Comparison of ENCODE assay signal across 8 cellular contexts in genomic region chr19:4327252-4327876, GRCh38. TPM values are rescaled to one million over a fixed set of nuclear protein-coding genes. Genes with fewer than 3 reads are reported as not detected.
DNase-seq lines count a peak whose midpoint lies in the region; FAIRE-seq and TF ChIP-seq lines count a peak whose summit lies in the region.

No MANE protein-coding gene starts in this region.

- DNase-seq in GM12891 (ENCODE audit: insufficient read length, low spot score), result no peak
- DNase-seq in NOMO-1 treated with DMSO at 0.1 percent for 48 hours (lab: John Stamatoyannopoulos, UW; ENCODE audit: unreplicated experiment), result peak; percentile 71
- DNase-seq in activated T-helper 1 cell treated with anti-CD3 and anti-CD28 coated beads, Interleukin-12 subunit alpha, Interleukin-12 subunit beta, Interleukin-2, Interleukin-4 antibody, amounts not matched to agents 30 ng/mL and 10 ng/mL and 1 ng/mL, durations not matched to agents 14 hours and 24 hours and 36 hours (ENCODE audit: low spot score), result peak; percentile 59
- DNase-seq in globus pallidus (ENCODE audit: low spot score), result peak; percentile 12
- peak; percentile 39 to 96 (median 68) for DNase-seq in posterior cingulate gyrus
- DNase-seq in ureter (ENCODE audit: low spot score), result peak; percentile 85
- DNase-seq in NCI-H748 (lab: John Stamatoyannopoulos, UW; ENCODE audit: unreplicated experiment), result no peak
- DNase-seq in NCI-H510A treated with DMSO at 0.1 percent for 48 hours (lab: John Stamatoyannopoulos, UW), result no peak

- H3K4me3 Mint-ChIP-seq in activated T-helper 1 cell treated with anti-CD3 and anti-CD28 coated beads, Interleukin-12 subunit alpha, Interleukin-12 subunit beta, Interleukin-2, Interleukin-4 antibody, amounts not matched to agents 30 ng/mL and 10 ng/mL and 1 ng/mL, durations not matched to agents 14 hours and 24 hours and 36 hours, result peak overlapping the region; percentile 84

- peak; percentile 58 for FAIRE-seq in GM12891 (lab: Jason Lieb, UNC)

- H3K4me1 Mint-ChIP-seq in activated T-helper 1 cell treated with anti-CD3 and anti-CD28 coated beads, Interleukin-12 subunit alpha, Interleukin-12 subunit beta, Interleukin-2, Interleukin-4 antibody, amounts not matched to agents 30 ng/mL and 10 ng/mL and 1 ng/mL, durations not matched to agents 14 hours and 24 hours and 36 hours (ENCODE audit: low read depth), result peaks cover 15% of the 10 kb centered on the region

- H3K27ac Mint-ChIP-seq in activated T-helper 1 cell treated with anti-CD3 and anti-CD28 coated beads, Interleukin-12 subunit alpha, Interleukin-12 subunit beta, Interleukin-2, Interleukin-4 antibody, amounts not matched to agents 30 ng/mL and 10 ng/mL and 1 ng/mL, durations not matched to agents 14 hours and 24 hours and 36 hours, result peak overlapping the region; percentile 82

- peaks cover 5% of the 10 kb centered on the region for H3K36me3 Mint-ChIP-seq in activated T-helper 1 cell treated with anti-CD3 and anti-CD28 coated beads, Interleukin-12 subunit alpha, Interleukin-12 subunit beta, Interleukin-2, Interleukin-4 antibody, amounts not matched to agents 30 ng/mL and 10 ng/mL and 1 ng/mL, durations not matched to agents 14 hours and 24 hours and 36 hours (ENCODE audit: low read depth)

- TF ChIP-seq POLR2A in GM12891 (IDR thresholded peaks at IDR 0.05; ENCODE audit: low read depth, low read length), result no peak

- peaks cover 9% of the 10 kb centered on the region for H3K27me3 Mint-ChIP-seq in activated T-helper 1 cell treated with anti-CD3 and anti-CD28 coated beads, Interleukin-12 subunit alpha, Interleukin-12 subunit beta, Interleukin-2, Interleukin-4 antibody, amounts not matched to agents 30 ng/mL and 10 ng/mL and 1 ng/mL, durations not matched to agents 14 hours and 24 hours and 36 hours (ENCODE audit: insufficient read depth)

- H3K9me3 Mint-ChIP-seq in activated T-helper 1 cell treated with anti-CD3 and anti-CD28 coated beads, Interleukin-12 subunit alpha, Interleukin-12 subunit beta, Interleukin-2, Interleukin-4 antibody, amounts not matched to agents 30 ng/mL and 10 ng/mL and 1 ng/mL, durations not matched to agents 14 hours and 24 hours and 36 hours, result no peaks in the 10 kb centered on the region

- intact Hi-C loops in activated T-helper 1 cell treated with anti-CD3 and anti-CD28 coated beads, Interleukin-12 subunit alpha, Interleukin-12 subunit beta, Interleukin-2, Interleukin-4 antibody, amounts not matched to agents 30 ng/mL and 10 ng/mL and 1 ng/mL, durations not matched to agents 14 hours and 24 hours and 36 hours (cut with micrococcal nuclease), result no loop called here
- intact Hi-C loops in posterior cingulate gyrus (cut with DNase I), result loop anchor here (10.0 kb wide), 1 partner anchor 63 kb away; no protein-coding TSS in a partner anchor

TF ChIP-seq in GM12891, 5 proteins besides CTCF, POLR2A, EP300 and RAD21:
- TF ChIP-seq POU2F2 (IDR thresholded peaks at IDR 0.05; ENCODE audit: low read depth, low read length), result no peak
- no peak for TF ChIP-seq SPI1 (IDR thresholded peaks at IDR 0.05; ENCODE audit: low read depth, low read length)
- no peak for TF ChIP-seq POLR2AphosphoS5 (IDR thresholded peaks at IDR 0.05; ENCODE audit: low read depth, low read length)
- TF ChIP-seq TAF1 (IDR thresholded peaks at IDR 0.05; ENCODE audit: low read depth, low read length), result no peak
- TF ChIP-seq PAX5 (IDR thresholded peaks at IDR 0.05; ENCODE audit: insufficient read depth, low read length, severe bottlenecking), result no peak
TF ChIP-seq in GM12891: peak in this region for 0.

RNA-seq across cellular contexts. Expression of gene STAP2, which starts 11.3 kb away (rescaled TPM):
- 6.7 TPM for polyA plus RNA-seq in GM12891 (2012; ENCODE audit: low read depth, missing spikeins)
- total RNA-seq in activated T-helper 1 cell treated with anti-CD3 and anti-CD28 coated beads, Interleukin-12 subunit alpha, Interleukin-12 subunit beta, Interleukin-2, Interleukin-4 antibody, amounts not matched to agents 30 ng/mL and 10 ng/mL and 1 ng/mL, durations not matched to agents 14 hours and 24 hours and 36 hours, result 12.9 and 15.0 TPM in 2 replicates
- total RNA-seq in ureter, result 66.8 TPM

RNA-seq across cellular contexts. Expression of gene MPND, which starts 16.0 kb away (rescaled TPM):
- polyA plus RNA-seq in GM12891 (2012; ENCODE audit: low read depth, missing spikeins), result 14.6 TPM
- total RNA-seq in activated T-helper 1 cell treated with anti-CD3 and anti-CD28 coated beads, Interleukin-12 subunit alpha, Interleukin-12 subunit beta, Interleukin-2, Interleukin-4 antibody, amounts not matched to agents 30 ng/mL and 10 ng/mL and 1 ng/mL, durations not matched to agents 14 hours and 24 hours and 36 hours, result 15.7 and 19.3 TPM in 2 replicates
- total RNA-seq in ureter, result 30.6 TPM

RNA-seq across cellular contexts. Expression of gene FSD1, which starts 23.0 kb away (rescaled TPM):
- 0.87 TPM for polyA plus RNA-seq in GM12891 (2012; ENCODE audit: low read depth, missing spikeins)
- total RNA-seq in activated T-helper 1 cell treated with anti-CD3 and anti-CD28 coated beads, Interleukin-12 subunit alpha, Interleukin-12 subunit beta, Interleukin-2, Interleukin-4 antibody, amounts not matched to agents 30 ng/mL and 10 ng/mL and 1 ng/mL, durations not matched to agents 14 hours and 24 hours and 36 hours, result 39.1 and 46.5 TPM in 2 replicates
- total RNA-seq in ureter, result not detected

RNA-seq across cellular contexts. Expression of gene TMIGD2, which starts 25.2 kb away (rescaled TPM):
- 0.95 TPM for polyA plus RNA-seq in GM12891 (2012; ENCODE audit: low read depth, missing spikeins)
- total RNA-seq in activated T-helper 1 cell treated with anti-CD3 and anti-CD28 coated beads, Interleukin-12 subunit alpha, Interleukin-12 subunit beta, Interleukin-2, Interleukin-4 antibody, amounts not matched to agents 30 ng/mL and 10 ng/mL and 1 ng/mL, durations not matched to agents 14 hours and 24 hours and 36 hours, result 11.0 and 13.2 TPM in 2 replicates
- total RNA-seq in ureter, result 1.2 TPM

RNA-seq across cellular contexts. Expression of gene SHD, which starts 48.3 kb away (rescaled TPM):
- polyA plus RNA-seq in GM12891 (2012; ENCODE audit: low read depth, missing spikeins), result not detected
- not detected in 2 replicates for total RNA-seq in activated T-helper 1 cell treated with anti-CD3 and anti-CD28 coated beads, Interleukin-12 subunit alpha, Interleukin-12 subunit beta, Interleukin-2, Interleukin-4 antibody, amounts not matched to agents 30 ng/mL and 10 ng/mL and 1 ng/mL, durations not matched to agents 14 hours and 24 hours and 36 hours
- not detected for total RNA-seq in ureter

Comparison
In these comparisons a context has a peak if more than half of its experiments do, and no peak if none do; other contexts are left out.
1. DNase-seq: peak in NOMO-1 treated with DMSO at 0.1 percent for 48 hours (single experiment), activated T-helper 1 cell treated with anti-CD3 and anti-CD28 coated beads, Interleukin-12 subunit alpha, Interleukin-12 subunit beta, Interleukin-2, Interleukin-4 antibody, amounts not matched to agents 30 ng/mL and 10 ng/mL and 1 ng/mL, durations not matched to agents 14 hours and 24 hours and 36 hours (single experiment), globus pallidus (single experiment), posterior cingulate gyrus (10 of 10) and ureter (single experiment); none in GM12891 (single experiment), NCI-H748 (single experiment) and NCI-H510A treated with DMSO at 0.1 percent for 48 hours (single experiment).
2. RNA of gene FSD1, which starts 23.0 kb away (total RNA-seq): 39.1 to 46.5 TPM in activated T-helper 1 cell treated with anti-CD3 and anti-CD28 coated beads, Interleukin-12 subunit alpha, Interleukin-12 subunit beta, Interleukin-2, Interleukin-4 antibody, amounts not matched to agents 30 ng/mL and 10 ng/mL and 1 ng/mL, durations not matched to agents 14 hours and 24 hours and 36 hours; not detected in ureter (single experiment); every median in the first group is over 10 times any median in the second.